In the genomic region with DNA sequence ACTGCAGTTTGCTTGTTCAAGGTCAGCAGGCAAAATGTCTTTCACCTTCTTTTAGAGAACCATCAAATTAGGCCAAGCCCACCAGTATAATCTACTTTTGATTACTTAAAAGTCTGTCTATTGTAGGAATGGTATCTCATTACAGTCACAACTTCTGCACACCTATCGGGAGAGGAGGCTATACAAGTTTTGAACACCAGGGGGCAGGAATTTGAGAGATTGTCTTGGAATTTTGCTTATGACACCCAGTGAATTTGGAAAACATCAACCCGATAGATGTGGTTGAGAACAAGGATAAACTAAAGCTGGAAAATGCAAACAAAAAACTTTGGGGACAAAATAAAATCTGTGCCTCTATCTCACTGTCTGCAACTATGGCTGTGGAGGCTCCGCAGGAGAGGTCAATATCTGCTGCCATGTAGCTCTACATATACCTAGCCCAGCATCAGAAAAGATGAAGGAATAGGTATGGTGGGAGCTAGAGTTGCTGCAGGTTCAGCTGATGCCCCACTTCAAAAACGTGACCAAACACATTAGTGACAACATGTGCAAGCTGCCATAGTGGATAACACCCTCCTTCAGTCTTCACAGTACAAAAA, we compare ENCODE assay signal across 11 cellular contexts.
DNase-seq lines count a peak whose midpoint lies in the region; ATAC-seq and TF ChIP-seq lines count a peak whose summit lies in the region.
"Had no signal": no experiment of that assay in that cellular context is flagged by ENCODE, and none has a peak within 500 bp of the region (broad histone marks: within the 10 kb centered on the region; RNA-seq: fewer than 3 reads in every experiment).

No MANE protein-coding gene starts in this region.

- H3K4me1 ChIP-seq in body of pancreas, result no peaks in the 10 kb centered on the region
- H3K4me1 ChIP-seq: colonic mucosa had no signal

- TF ChIP-seq CTCF in GM12872 (IDR thresholded peaks at IDR 0.05; ENCODE audit: insufficient read depth, low read depth, low read length) (peak; percentile 69), LNCAP (IDR thresholded peaks at IDR 0.05) (peak; percentile 59), body of pancreas (IDR thresholded peaks at IDR 0.05) (peak; percentile 19 to 45 (median 32))

- H3K27me3 Mint-ChIP-seq in activated CD4-positive, alpha-beta memory T cell treated with anti-CD3 and anti-CD28 coated beads, Interleukin-2, amount 10 ng/mL, durations not matched to agents 7 days and 5 days, result no peaks in the 10 kb centered on the region

- CTCF ChIA-PET in activated CD4-positive, alpha-beta memory T cell treated with anti-CD3 and anti-CD28 coated beads, Interleukin-2, amount 10 ng/mL, durations not matched to agents 7 days and 5 days (lab: Charles Lee), result no interaction called here

- peak in 3 of 4 donors; percentile 12 to 24 (median 20) for DNase-seq in body of pancreas
- DNase-seq in midbrain (lab: John Stamatoyannopoulos, UW), result peak; percentile 1
- no peak for DNase-seq in activated CD4-positive, alpha-beta memory T cell treated with anti-CD3 and anti-CD28 coated beads, Interleukin-2, amount 10 ng/mL, durations not matched to agents 7 days and 5 days
- DNase-seq: colonic mucosa, SIG-M5 had no signal

- intact Hi-C loops in body of pancreas (cut with DNase I), result no loop called here

- no peak overlapping the region for H3K27ac ChIP-seq in body of pancreas
- H3K27ac ChIP-seq: colonic mucosa had no signal

- ATAC-seq in body of pancreas, result no peak
- ATAC-seq in GM19395 (IDR thresholded peaks at IDR 0.05; ENCODE audit: unreplicated experiment), result no peak
- ATAC-seq in HG03175 (IDR thresholded peaks at IDR 0.05; ENCODE audit: unreplicated experiment), result no peak
- ATAC-seq in GM21825 (IDR thresholded peaks at IDR 0.05; ENCODE audit: unreplicated experiment), result no peak
- ATAC-seq: stimulated activated effector memory CD8-positive, alpha-beta T cell treated with anti-CD3 and anti-CD28 coated beads, Interleukin-12 subunit alpha, Interleukin-12 subunit beta, amount 100 ng/mL, for 72 hours had no signal

- no peaks in the 10 kb centered on the region for H3K27me3 ChIP-seq in body of pancreas
- H3K27me3 ChIP-seq: colonic mucosa had no signal

- POLR2A ChIA-PET in activated CD4-positive, alpha-beta memory T cell treated with anti-CD3 and anti-CD28 coated beads, Interleukin-2, amount 10 ng/mL, durations not matched to agents 7 days and 5 days (lab: Charles Lee), result no interaction called here

- no peak for TF ChIP-seq POLR2A in body of pancreas (IDR thresholded peaks at IDR 0.05)

- no peak overlapping the region for H3K4me3 Mint-ChIP-seq in activated CD4-positive, alpha-beta memory T cell treated with anti-CD3 and anti-CD28 coated beads, Interleukin-2, amount 10 ng/mL, durations not matched to agents 7 days and 5 days
- H3K4me3 Mint-ChIP-seq: stimulated activated effector memory CD8-positive, alpha-beta T cell treated with anti-CD3 and anti-CD28 coated beads, Interleukin-12 subunit alpha, Interleukin-12 subunit beta, amount 100 ng/mL, for 72 hours had no signal

- no peaks in the 10 kb centered on the region for H3K9me3 ChIP-seq in body of pancreas
- H3K9me3 ChIP-seq: colonic mucosa had no signal

- H3K4me3 ChIP-seq in body of pancreas, result no peak overlapping the region
- H3K4me3 ChIP-seq: colonic mucosa had no signal

- WGBS in body of pancreas, 2 donors, result 58 to 59% methylated on average over 4 of the region's 4 CpGs

- H3K36me3 ChIP-seq in body of pancreas (replicated peaks in 1 of 2; ENCODE audit: insufficient read depth in 1 of 2, low read depth in 2 of 2), result no peaks in the 10 kb centered on the region
- H3K36me3 ChIP-seq: colonic mucosa had no signal

- no peak overlapping the region for H3K27ac Mint-ChIP-seq in activated CD4-positive, alpha-beta memory T cell treated with anti-CD3 and anti-CD28 coated beads, Interleukin-2, amount 10 ng/mL, durations not matched to agents 7 days and 5 days
- H3K27ac Mint-ChIP-seq: stimulated activated effector memory CD8-positive, alpha-beta T cell treated with anti-CD3 and anti-CD28 coated beads, Interleukin-12 subunit alpha, Interleukin-12 subunit beta, amount 100 ng/mL, for 72 hours had no signal

- peaks cover under 1% of the 10 kb centered on the region for H3K9me3 Mint-ChIP-seq in activated CD4-positive, alpha-beta memory T cell treated with anti-CD3 and anti-CD28 coated beads, Interleukin-2, amount 10 ng/mL, durations not matched to agents 7 days and 5 days

- no peaks in the 10 kb centered on the region for H3K4me1 Mint-ChIP-seq in activated CD4-positive, alpha-beta memory T cell treated with anti-CD3 and anti-CD28 coated beads, Interleukin-2, amount 10 ng/mL, durations not matched to agents 7 days and 5 days
- H3K4me1 Mint-ChIP-seq: stimulated activated effector memory CD8-positive, alpha-beta T cell treated with anti-CD3 and anti-CD28 coated beads, Interleukin-12 subunit alpha, Interleukin-12 subunit beta, amount 100 ng/mL, for 72 hours had no signal

- no peaks in the 10 kb centered on the region for H3K36me3 Mint-ChIP-seq in activated CD4-positive, alpha-beta memory T cell treated with anti-CD3 and anti-CD28 coated beads, Interleukin-2, amount 10 ng/mL, durations not matched to agents 7 days and 5 days (ENCODE audit: low read depth)
- H3K36me3 Mint-ChIP-seq: stimulated activated effector memory CD8-positive, alpha-beta T cell treated with anti-CD3 and anti-CD28 coated beads, Interleukin-12 subunit alpha, Interleukin-12 subunit beta, amount 100 ng/mL, for 72 hours had no signal
